In genomic region chr5:153777681-153778080, GRCh38 we compare ENCODE assay signal across 31 cellular contexts.
DNase-seq lines count a peak whose midpoint lies in the region; ATAC-seq and TF ChIP-seq lines count a peak whose summit lies in the region.
"Had no signal": no experiment of that assay in that cellular context is flagged by ENCODE, and none has a peak within 500 bp of the region (broad histone marks: within the 10 kb centered on the region; RNA-seq: fewer than 3 reads in every experiment).

No MANE protein-coding gene starts in this region.

- H3K4me3 ChIP-seq in GM23338 (no peak overlapping the region), neural progenitor cell (no peak overlapping the region), upper lobe of right lung (no peak overlapping the region)
- H3K4me3 ChIP-seq: BLaER1, dorsolateral prefrontal cortex, gastroesophageal sphincter, prostate gland, tibial nerve had no signal

- H3K9ac ChIP-seq in neural progenitor cell = no peak overlapping the region
- H3K9ac ChIP-seq: BLaER1 had no signal

- ATAC-seq in GM23338 = 0 out of 3 replicates have a peak, but pooled peaks have one; percentile 22
- ATAC-seq in upper lobe of right lung = no peak
- ATAC-seq in GM18873 (IDR thresholded peaks at IDR 0.05; ENCODE audit: low FRiP score, unreplicated experiment) = no peak
- ATAC-seq: activated CD8-positive, alpha-beta T cell treated with anti-CD3 and anti-CD28 coated beads, Interleukin-2, amount 10 ng/mL, durations not matched to agents 7 days and 5 days; gastroesophageal sphincter; left lobe of liver had no signal

- H4K20me1 ChIP-seq in GM23338 (replicated peaks; ENCODE audit: insufficient read depth) (no peaks in the 10 kb centered on the region), neural progenitor cell (ENCODE audit: low read depth) (no peaks in the 10 kb centered on the region)
- H4K20me1 ChIP-seq: BLaER1 had no signal

- H3K27ac Mint-ChIP-seq in GM23338 (no peak overlapping the region), neural progenitor cell (peak overlapping the region; percentile 47)
- H3K27ac Mint-ChIP-seq: activated CD8-positive, alpha-beta T cell treated with anti-CD3 and anti-CD28 coated beads, Interleukin-2, amount 10 ng/mL, durations not matched to agents 7 days and 5 days; activated T-helper 2 cell treated with anti-CD3 and anti-CD28 coated beads, Interferon-gamma antibody, Interleukin-2, Interleukin-4, amounts not matched to agents 10 μg/mL and 5 μg/mL and 100 μg/mL, durations not matched to agents 14 hours and 24 hours and 36 hours; immature natural killer cell; memory B cell had no signal

- no peak overlapping the region for H2AFZ ChIP-seq in GM23338
- H2AFZ ChIP-seq in neural progenitor cell (replicated peaks) = no peak overlapping the region

- H3K9me3 ChIP-seq in neural progenitor cell (ENCODE audit: low read depth) = no peaks in the 10 kb centered on the region
- H3K9me3 ChIP-seq in upper lobe of right lung = no peaks in the 10 kb centered on the region
- H3K9me3 ChIP-seq: BLaER1, gastroesophageal sphincter, prostate gland, tibial nerve had no signal

- intact Hi-C loops in upper lobe of right lung (cut with DNase I) = no loop called here

- no peak for TF ChIP-seq CTCF in GM23338 (conservative IDR thresholded peaks at IDR 0.05; ENCODE audit: low read depth in 2 of 2)
- TF ChIP-seq CTCF in neural progenitor cell (IDR thresholded peaks at IDR 0.05) = no peak
- TF ChIP-seq CTCF in upper lobe of right lung (IDR thresholded peaks at IDR 0.05) = no peak

- no peaks in the 10 kb centered on the region for H3K27me3 ChIP-seq in GM23338 (ENCODE audit: insufficient read depth)
- no peaks in the 10 kb centered on the region for H3K27me3 ChIP-seq in neural progenitor cell
- no peaks in the 10 kb centered on the region for H3K27me3 ChIP-seq in upper lobe of right lung
- H3K27me3 ChIP-seq: BLaER1, dorsolateral prefrontal cortex, gastroesophageal sphincter, tibial nerve had no signal

- H3K4me1 ChIP-seq in GM23338 (ENCODE audit: insufficient read depth) = peaks cover 11% of the 10 kb centered on the region
- peaks cover 35% of the 10 kb centered on the region for H3K4me1 ChIP-seq in neural progenitor cell
- no peaks in the 10 kb centered on the region for H3K4me1 ChIP-seq in upper lobe of right lung
- H3K4me1 ChIP-seq: BLaER1, gastroesophageal sphincter, prostate gland, tibial nerve had no signal

- no peak overlapping the region for H3K27ac ChIP-seq in GM23338 (ENCODE audit: low read depth)
- H3K27ac ChIP-seq in neural progenitor cell = no peak overlapping the region
- H3K27ac ChIP-seq in upper lobe of right lung = no peak overlapping the region
- H3K27ac ChIP-seq: BLaER1, dorsolateral prefrontal cortex, gastroesophageal sphincter, prostate gland, tibial nerve, WERI-Rb-1 had no signal

- H3K4me3 Mint-ChIP-seq in GM23338 (no peak overlapping the region), neural progenitor cell (peak overlapping the region; percentile 58)
- H3K4me3 Mint-ChIP-seq: activated CD8-positive, alpha-beta T cell treated with anti-CD3 and anti-CD28 coated beads, Interleukin-2, amount 10 ng/mL, durations not matched to agents 7 days and 5 days; immature natural killer cell; memory B cell had no signal

- H3K9me3 Mint-ChIP-seq in GM23338 (no peaks in the 10 kb centered on the region), neural progenitor cell (peaks cover 2% of the 10 kb centered on the region)
- H3K9me3 Mint-ChIP-seq: activated T-helper 2 cell treated with anti-CD3 and anti-CD28 coated beads, Interferon-gamma antibody, Interleukin-2, Interleukin-4, amounts not matched to agents 10 μg/mL and 5 μg/mL and 100 μg/mL, durations not matched to agents 14 hours and 24 hours and 36 hours had no signal

- H3K79me2 ChIP-seq in GM23338 (replicated peaks; ENCODE audit: insufficient read depth) = no peaks in the 10 kb centered on the region
- no peaks in the 10 kb centered on the region for H3K79me2 ChIP-seq in neural progenitor cell (ENCODE audit: low read depth)

- H3K27me3 Mint-ChIP-seq in GM23338 (ENCODE audit: insufficient read depth, low read depth, poor library complexity) (peaks cover 9% of the 10 kb centered on the region), neural progenitor cell (ENCODE audit: insufficient read depth, low read depth) (no peaks in the 10 kb centered on the region)

- H3K4me1 Mint-ChIP-seq in GM23338 (peaks cover 25% of the 10 kb centered on the region), neural progenitor cell (peaks cover 60% of the 10 kb centered on the region)
- H3K4me1 Mint-ChIP-seq: immature natural killer cell, memory B cell had no signal

- H3K36me3 Mint-ChIP-seq in GM23338 (ENCODE audit: low read depth) = no peaks in the 10 kb centered on the region
- peaks cover 11% of the 10 kb centered on the region for H3K36me3 Mint-ChIP-seq in neural progenitor cell
- H3K36me3 Mint-ChIP-seq: immature natural killer cell, memory B cell had no signal

- H3K9me2 ChIP-seq in GM23338 (ENCODE audit: insufficient read depth) = no peaks in the 10 kb centered on the region

- H3F3A ChIP-seq in GM23338 (replicated peaks; ENCODE audit: low read depth) = no peaks in the 10 kb centered on the region
- peaks cover 14% of the 10 kb centered on the region for H3F3A ChIP-seq in neural progenitor cell (ENCODE audit: low read depth)

- DNase-seq in GM23338 (ENCODE audit: low spot score) (peak; percentile 33), NCI-H2227 (lab: John Stamatoyannopoulos, UW; ENCODE audit: unreplicated experiment) (peak; percentile 78), ecto neural progenitor cell (ENCODE audit: low spot score) (peak; percentile 69), neural progenitor cell (ENCODE audit: low spot score) (peak; percentile 90), NCI-H2029 treated with DMSO at 0.1 percent for 48 hours (lab: John Stamatoyannopoulos, UW) (no peak), upper lobe of right lung (no peak), NCI-H2029 (lab: John Stamatoyannopoulos, UW) (no peak)
- DNase-seq: activated CD4-positive, alpha-beta T cell treated with anti-CD3 and anti-CD28 coated beads for 4 hours; activated CD8-positive, alpha-beta T cell treated with anti-CD3 and anti-CD28 coated beads, Interleukin-2, amount 10 ng/mL, durations not matched to agents 7 days and 5 days; activated naive CD4-positive, alpha-beta T cell treated with anti-CD3 and anti-CD28 coated beads, Interleukin-2, amount 50 U/mL, for 16 hours; amniotic stem cell; DMS79; dorsolateral prefrontal cortex; GF-D8; HCEC 1CT; hippocampal formation; immature natural killer cell; Kasumi-1; NCI-H1694 treated with DMSO at 0.1 percent for 48 hours; SIG-M5; stimulated activated CD4-positive, alpha-beta T cell treated with anti-CD3 and anti-CD28 coated beads, Interleukin-4, amount 100 ng/mL, for 24 hours; T1000; WERI-Rb-1 had no signal

- H3K4me2 ChIP-seq in GM23338 (no peak overlapping the region), neural progenitor cell (no peak overlapping the region)
- H3K4me2 ChIP-seq: BLaER1 had no signal

- H3K36me3 ChIP-seq in GM23338 (ENCODE audit: insufficient read depth) = no peaks in the 10 kb centered on the region
- no peaks in the 10 kb centered on the region for H3K36me3 ChIP-seq in neural progenitor cell
- H3K36me3 ChIP-seq in upper lobe of right lung = no peaks in the 10 kb centered on the region
- H3K36me3 ChIP-seq: BLaER1, gastroesophageal sphincter, prostate gland, tibial nerve, WERI-Rb-1 had no signal

TF ChIP-seq in GM23338, 12 proteins besides CTCF, POLR2A, EP300 and RAD21 (continues in another document):
- TF ChIP-seq CREB1 (CRISPR knock-in tag; IDR thresholded peaks at IDR 0.05; ENCODE audit: low read depth) (no peak), EZH2phosphoT487 (IDR thresholded peaks at IDR 0.05; ENCODE audit: unreplicated experiment) (no peak), JUNB (IDR thresholded peaks at IDR 0.05; ENCODE audit: unreplicated experiment) (no peak)

Comparison
In these comparisons a context has a peak if more than half of its experiments do, and no peak if none do; other contexts are left out.
1. DNase-seq: peak in GM23338 (single experiment), NCI-H2227 (single experiment), ecto neural progenitor cell (single experiment) and neural progenitor cell (single experiment); none in NCI-H2029 treated with DMSO at 0.1 percent for 48 hours (single experiment), upper lobe of right lung (single experiment) and NCI-H2029 (single experiment).